ENCODE assay signal across 18 cellular contexts in the genomic region with DNA sequence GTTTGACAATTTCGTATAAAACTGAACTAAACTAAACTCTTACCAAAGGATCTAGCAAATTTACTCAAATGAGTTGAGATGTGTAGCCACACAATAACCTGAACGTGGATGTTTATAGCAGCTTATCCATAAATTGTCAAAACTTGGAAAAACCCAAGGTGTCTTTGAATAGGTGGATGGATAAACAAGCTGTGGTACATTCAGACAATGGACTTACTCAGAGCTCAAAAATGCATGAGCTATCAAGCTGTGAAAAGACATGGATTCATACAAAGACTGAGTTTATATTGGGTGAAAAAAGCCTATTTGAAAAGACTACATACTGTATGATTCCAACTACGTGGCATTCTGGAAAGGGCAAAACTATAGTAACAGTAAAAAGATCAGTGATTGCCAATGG.
DNase-seq lines count a peak whose midpoint lies in the region; ATAC-seq, FAIRE-seq and TF ChIP-seq lines count a peak whose summit lies in the region.
"Had no signal": no experiment of that assay in that cellular context is flagged by ENCODE, and none has a peak within 500 bp of the region (broad histone marks: within the 10 kb centered on the region; RNA-seq: fewer than 3 reads in every experiment).

No MANE protein-coding gene starts in this region.

- TF ChIP-seq CTCF in RWPE2 (IDR thresholded peaks at IDR 0.05; ENCODE audit: poor library complexity, severe bottlenecking) = no peak
- no peak for TF ChIP-seq CTCF in K562 (IDR thresholded peaks at IDR 0.05 in 2 of 3, conservative IDR thresholded peaks at IDR 0.05 in 1 of 3; ENCODE audit: insufficient read depth in 2 of 3, low read depth in 1 of 3, low read length in 3 of 3)
- TF ChIP-seq CTCF in epithelial cell of proximal tubule (conservative IDR thresholded peaks at IDR 0.05; ENCODE audit: low read depth, low read length) = no peak
- TF ChIP-seq CTCF in pancreas (IDR thresholded peaks at IDR 0.05) = no peak

- H3K36me3 ChIP-seq in RWPE2 (ENCODE audit: low read depth) (peaks cover 11% of the 10 kb centered on the region), K562 (ENCODE audit: control insufficient read depth, insufficient read depth, low read length) (peaks cover 3% of the 10 kb centered on the region; the same call in 2 of the 3 replicates), pancreas (no peaks in the 10 kb centered on the region)
- H3K36me3 ChIP-seq: Peyer's patch had no signal

- H3K4me2 ChIP-seq in K562 (ENCODE audit: insufficient read depth, low read length) = no peak overlapping the region
- H3K4me2 ChIP-seq: SK-N-SH had no signal

- POLR2A ChIA-PET in K562 (lab: Yijun Ruan, JAX) = no interaction called here

- H3K9ac ChIP-seq in K562 (ENCODE audit: insufficient read depth in 1 of 2, low read depth in 2 of 2, low read length in 2 of 2) = no peak overlapping the region
- H3K9ac ChIP-seq: SK-N-SH had no signal

- H3K4me1 ChIP-seq in RWPE2 (ENCODE audit: insufficient read depth, poor library complexity, severe bottlenecking) (no peaks in the 10 kb centered on the region), K562 (replicated peaks in 1 of 2; ENCODE audit: control insufficient read depth in 2 of 2, insufficient read depth in 2 of 2, low read length in 2 of 2) (no peaks in the 10 kb centered on the region), pancreas (no peaks in the 10 kb centered on the region)
- H3K4me1 ChIP-seq: Peyer's patch had no signal

- no peaks in the 10 kb centered on the region for H3K9me1 ChIP-seq in K562 (ENCODE audit: control insufficient read depth, insufficient read depth, low read length)

- H3K27ac ChIP-seq in RWPE2 (ENCODE audit: poor library complexity, severe bottlenecking) (no peak overlapping the region), K562 (ENCODE audit: extremely low read depth, low read depth, low read length) (no peak overlapping the region), pancreas (no peak overlapping the region)
- H3K27ac ChIP-seq: Peyer's patch had no signal

- FAIRE-seq in K562 (lab: Jason Lieb, UNC) = peak; percentile 11
- no peak for FAIRE-seq in pancreas (lab: Jason Lieb, UNC)
- FAIRE-seq: D721Med, GM12892, GM18507 had no signal

- H3K27me3 ChIP-seq in RWPE2 (ENCODE audit: insufficient read depth, poor library complexity, severe bottlenecking) (no peaks in the 10 kb centered on the region), K562 (ENCODE audit: control insufficient read depth in 2 of 2, insufficient read depth in 2 of 2, low read length in 2 of 2) (no peaks in the 10 kb centered on the region), pancreas (no peaks in the 10 kb centered on the region)
- H3K27me3 ChIP-seq: Peyer's patch had no signal

- no peaks in the 10 kb centered on the region for H3K79me2 ChIP-seq in K562 (ENCODE audit: control insufficient read depth, insufficient read depth, low read length)

- no peaks in the 10 kb centered on the region for H4K20me1 ChIP-seq in K562 (replicated peaks; ENCODE audit: control insufficient read depth, insufficient read depth, low read length)

- BruUV-seq in K562 (replicated peaks; lab: Mats Ljungman, UMichigan) = no TSS peak

- DNase-seq in RWPE2 (ENCODE audit: low spot score) = no peak
- no peak for DNase-seq in K562 (ENCODE audit: extremely low read depth in 1 of 4, low spot score in 3 of 4)
- peak; percentile 10 for DNase-seq in epithelial cell of proximal tubule (ENCODE audit: low read depth)
- peak; percentile 9 for DNase-seq in non-pigmented ciliary epithelial cell (ENCODE audit: low read depth)
- DNase-seq in RKO (ENCODE audit: low spot score) = no peak
- DNase-seq in pancreas = no peak
- DNase-seq: C1 segment of cervical spinal cord; CD8-positive, alpha-beta memory T cell; H9; NCI-H1105 treated with DMSO at 0.1 percent for 48 hours; NCI-H1694 treated with DMSO at 0.1 percent for 48 hours; Peyer's patch; Right ventricle myocardium superior; SK-N-SH had no signal

- H2AFZ ChIP-seq in K562 (ENCODE audit: low read depth, low read length) = no peak overlapping the region

- no peak for TF ChIP-seq RAD21 in K562 (CRISPR knock-in tag; conservative IDR thresholded peaks at IDR 0.05 in 1 of 2, IDR thresholded peaks at IDR 0.05 in 1 of 2)

- CTCF ChIA-PET in K562 (lab: Yijun Ruan, JAX; ENCODE audit: low intra/inter-chr PET ratio) = no interaction called here

- 90% methylated on average over 3 of the region's 3 CpGs for WGBS in K562 (ENCODE audit: insufficient coverage, low coverage, missing lambda C conversion rate)
- WGBS in pancreas, 2 donors = 97% methylated on average over 3 of the region's 3 CpGs

- TF ChIP-seq EP300 in K562 (IDR thresholded peaks at IDR 0.05; ENCODE audit: low read length) = no peak

- ATAC-seq in RWPE2 (ENCODE audit: low read depth) (peak; percentile 73), K562 (no peak), GM21515 (IDR thresholded peaks at IDR 0.05; ENCODE audit: unreplicated experiment) (no peak), pancreas (no peak)

- intact Hi-C loops in K562 (cut with micrococcal nuclease) (no loop called here), pancreas (cut with DNase I) (no loop called here)

- H3K9me3 ChIP-seq in RWPE2 (ENCODE audit: severe bottlenecking) (no peaks in the 10 kb centered on the region), K562 (replicated peaks; ENCODE audit: control insufficient read depth, insufficient read depth, low read depth, low read length) (no peaks in the 10 kb centered on the region), pancreas (no peaks in the 10 kb centered on the region)
- H3K9me3 ChIP-seq: Peyer's patch, SK-N-SH had no signal

- TF ChIP-seq POLR2A in K562 (conservative IDR thresholded peaks at IDR 0.05) = no peak

- in situ Hi-C loops in K562 (cut with MboI) = no loop called here

- H3K4me3 ChIP-seq in RWPE2 (ENCODE audit: severe bottlenecking) = no peak overlapping the region
- H3K4me3 ChIP-seq in K562 = no peak overlapping the region
- H3K4me3 ChIP-seq in epithelial cell of proximal tubule (ENCODE audit: low read depth, low read length) = no peak overlapping the region
- no peak overlapping the region for H3K4me3 ChIP-seq in pancreas
- H3K4me3 ChIP-seq: Peyer's patch had no signal

TF ChIP-seq in K562, 482 proteins besides CTCF, POLR2A, EP300 and RAD21:
- TF ChIP-seq, protein P1, sequence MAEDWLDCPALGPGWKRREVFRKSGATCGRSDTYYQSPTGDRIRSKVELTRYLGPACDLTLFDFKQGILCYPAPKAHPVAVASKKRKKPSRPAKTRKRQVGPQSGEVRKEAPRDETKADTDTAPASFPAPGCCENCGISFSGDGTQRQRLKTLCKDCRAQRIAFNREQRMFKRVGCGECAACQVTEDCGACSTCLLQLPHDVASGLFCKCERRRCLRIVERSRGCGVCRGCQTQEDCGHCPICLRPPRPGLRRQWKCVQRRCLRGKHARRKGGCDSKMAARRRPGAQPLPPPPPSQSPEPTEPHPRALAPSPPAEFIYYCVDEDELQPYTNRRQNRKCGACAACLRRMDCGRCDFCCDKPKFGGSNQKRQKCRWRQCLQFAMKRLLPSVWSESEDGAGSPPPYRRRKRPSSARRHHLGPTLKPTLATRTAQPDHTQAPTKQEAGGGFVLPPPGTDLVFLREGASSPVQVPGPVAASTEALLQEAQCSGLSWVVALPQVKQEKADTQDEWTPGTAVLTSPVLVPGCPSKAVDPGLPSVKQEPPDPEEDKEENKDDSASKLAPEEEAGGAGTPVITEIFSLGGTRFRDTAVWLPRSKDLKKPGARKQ (CRISPR knock-in tag; IDR thresholded peaks at IDR 0.05) = no peak
- TF ChIP-seq KHSRP (IDR thresholded peaks at IDR 0.05) (no peak), TEAD2 (tag; IDR thresholded peaks at IDR 0.05) (no peak), ESRRA (IDR thresholded peaks at IDR 0.05; ENCODE audit: borderline replicate concordance, low read depth) (no peak), CBFA2T3 (IDR thresholded peaks at IDR 0.05) (no peak), SIN3A (IDR thresholded peaks at IDR 0.05; ENCODE audit: borderline replicate concordance in 2 of 2, control insufficient read depth in 1 of 2, low read depth in 2 of 2, low read length in 2 of 2) (no peak), MCM3 (IDR thresholded peaks at IDR 0.05) (no peak), CREM (IDR thresholded peaks at IDR 0.05; ENCODE audit: low read depth) (no peak), ZNF239 (CRISPR knock-in tag; IDR thresholded peaks at IDR 0.05) (no peak), POU5F1 (IDR thresholded peaks at IDR 0.05; ENCODE audit: borderline replicate concordance, low read depth, low read length, partially characterized antibody) (no peak)
- TF ChIP-seq, protein P2, sequence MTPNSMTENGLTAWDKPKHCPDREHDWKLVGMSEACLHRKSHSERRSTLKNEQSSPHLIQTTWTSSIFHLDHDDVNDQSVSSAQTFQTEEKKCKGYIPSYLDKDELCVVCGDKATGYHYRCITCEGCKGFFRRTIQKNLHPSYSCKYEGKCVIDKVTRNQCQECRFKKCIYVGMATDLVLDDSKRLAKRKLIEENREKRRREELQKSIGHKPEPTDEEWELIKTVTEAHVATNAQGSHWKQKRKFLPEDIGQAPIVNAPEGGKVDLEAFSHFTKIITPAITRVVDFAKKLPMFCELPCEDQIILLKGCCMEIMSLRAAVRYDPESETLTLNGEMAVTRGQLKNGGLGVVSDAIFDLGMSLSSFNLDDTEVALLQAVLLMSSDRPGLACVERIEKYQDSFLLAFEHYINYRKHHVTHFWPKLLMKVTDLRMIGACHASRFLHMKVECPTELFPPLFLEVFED (CRISPR knock-in tag; conservative IDR thresholded peaks at IDR 0.05) = no peak

Comparison
In these comparisons a context has a peak if more than half of its experiments do, and no peak if none do; other contexts are left out.
1. DNase-seq: peak in epithelial cell of proximal tubule (single experiment) and non-pigmented ciliary epithelial cell (single experiment); none in RWPE2 (single experiment), K562 (0 of 4), RKO (single experiment) and pancreas (0 of 6).